8 cellular contexts compared by ENCODE assay signal in genomic region chr9:112391936-112392560, GRCh38. TPM values are rescaled to one million over a fixed set of nuclear protein-coding genes. Genes with fewer than 3 reads are reported as not detected.
DNase-seq lines count a peak whose midpoint lies in the region; ATAC-seq, FAIRE-seq and TF ChIP-seq lines count a peak whose summit lies in the region.
"Not testable (repeated sequence)": the region's sequence is repeated elsewhere in the genome, so short reads cannot be mapped to it uniquely, and the experiment has no call there.

No MANE protein-coding gene starts in this region.

- H3K27ac ChIP-seq in A549; H9 (ENCODE audit: insufficient read length, low read depth, low read length); KMS-11; liver (ENCODE audit: low read depth in 1 of 2, low read length in 2 of 2); small intestine (ENCODE audit: low read depth in 1 of 2, low read length in 1 of 2): not testable (repeated sequence)
- H3K27ac ChIP-seq in PC-9 (0 out of 2 replicates have a peak overlapping the region, but pooled peaks have one; percentile 17), hepatocyte (peak overlapping the region; percentile 72)

- not testable (repeated sequence) for TF ChIP-seq POLR2A in A549 (IDR thresholded peaks at IDR 0.05; ENCODE audit: low read length)

- H3K23ac ChIP-seq in H9 (ENCODE audit: insufficient read length, low read depth, low read length), result not testable (repeated sequence)

- H3K56ac ChIP-seq in H9 (ENCODE audit: insufficient read length, low read depth, low read length), result not testable (repeated sequence)

- not testable (repeated sequence) for TF ChIP-seq CTCF in A549 (IDR thresholded peaks at IDR 0.05); H9 (conservative IDR thresholded peaks at IDR 0.05); KMS-11 (conservative IDR thresholded peaks at IDR 0.05; ENCODE audit: low read depth, low read length); PC-9 (conservative IDR thresholded peaks at IDR 0.05); hepatocyte (IDR thresholded peaks at IDR 0.05; ENCODE audit: poor library complexity); liver (IDR thresholded peaks at IDR 0.05; ENCODE audit: low read depth, low read length, missing input control); osteocyte (IDR thresholded peaks at IDR 0.05)

- H4K5ac ChIP-seq in H9 (ENCODE audit: insufficient read length, low read depth, low read length), result not testable (repeated sequence)

- H3K27me3 Mint-ChIP-seq in H9 (ENCODE audit: low read depth); osteocyte (ENCODE audit: unreplicated experiment): not testable (repeated sequence)

- H3K4me1 Mint-ChIP-seq in H9, result peaks cover 15 to 19% of the 10 kb centered on the region in 2 experiments
- not testable (repeated sequence) for H3K4me1 Mint-ChIP-seq in osteocyte (ENCODE audit: unreplicated experiment)

- H3K4me2 ChIP-seq in A549, result peak overlapping the region; percentile 2; the same call in 1 of the 3 replicates
- not testable (repeated sequence) for H3K4me2 ChIP-seq in H9 (ENCODE audit: insufficient read depth, insufficient read length, low read length); PC-9
- H3K4me2 ChIP-seq in KMS-11, result peak overlapping the region; percentile 25; the same call in 1 of the 2 replicates
- H3K4me2 ChIP-seq in hepatocyte, result peak overlapping the region; percentile 21

- intact Hi-C loops in PC-9 (cut with micrococcal nuclease; ENCODE audit: unreplicated experiment), result not testable (repeated sequence)

- H3K9ac ChIP-seq in H9 (ENCODE audit: extremely low read depth, insufficient read length, low read length); KMS-11; liver (ENCODE audit: low read depth in 1 of 2, low read length in 2 of 2): not testable (repeated sequence)

- not testable (repeated sequence) for H3K27me3 ChIP-seq in H9 (ENCODE audit: insufficient read depth, low read length); KMS-11 (ENCODE audit: insufficient read depth, low read depth); PC-9 (ENCODE audit: insufficient read depth, low read depth); hepatocyte; liver (ENCODE audit: control insufficient read depth in 4 of 4, insufficient read depth in 4 of 4, low read length in 3 of 4); small intestine (ENCODE audit: control insufficient read depth in 2 of 2, insufficient read depth in 2 of 2, low read length in 2 of 2)

- not testable (repeated sequence) for H3K36me3 Mint-ChIP-seq in H9 (ENCODE audit: insufficient read depth in 1 of 3, low read depth in 3 of 3)
- H3K36me3 Mint-ChIP-seq in osteocyte (ENCODE audit: unreplicated experiment), result peaks cover 24% of the 10 kb centered on the region

- DNase-seq in A549 (ENCODE audit: low read depth in 1 of 2, low spot score in 1 of 2); H9: not testable (repeated sequence)
- DNase-seq in PC-9, result peak; percentile 33 to 73
- DNase-seq in hepatocyte (ENCODE audit: low spot score), result peak; percentile 27
- DNase-seq in osteocyte (ENCODE audit: extremely low spot score, unreplicated experiment), result peak; percentile 13
- peak; percentile 27 for DNase-seq in small intestine

- TF ChIP-seq EP300 in A549 (IDR thresholded peaks at IDR 0.05), result not testable (repeated sequence)

- H2BK5ac ChIP-seq in H9 (ENCODE audit: insufficient read length, low read length), result not testable (repeated sequence)

- not testable (repeated sequence) for H3K9me3 ChIP-seq in A549; H9 (ENCODE audit: control insufficient read depth, low read depth, low read length); PC-9 (ENCODE audit: insufficient read depth, low read depth); hepatocyte (ENCODE audit: low read depth); liver (ENCODE audit: control insufficient read depth in 4 of 4, low read length in 3 of 4); small intestine (ENCODE audit: control insufficient read depth, low read depth)

- WGBS in A549 (ENCODE audit: missing lambda C conversion rate), result 89% methylated on average over 4 of the region's 4 CpGs
- no CpG with 5 or more reads among the region's 4 CpGs for WGBS in H9 (ENCODE audit: extremely low coverage, insufficient read length, low lambda C conversion rate)
- WGBS in hepatocyte (ENCODE audit: low lambda C conversion rate, missing lambda C conversion rate), result 50% methylated on average over 4 of the region's 4 CpGs
- 84% methylated on average over 4 of the region's 4 CpGs for WGBS in liver
- 59 to 77% (median 69%) methylated on average over 4 of the region's 4 CpGs for WGBS in small intestine, 3 donors

- POLR2A ChIA-PET in A549 (lab: Yijun Ruan, JAX) (interaction anchor here (0.7 kb wide), 1 partner anchor 12 kb away, joined by 10 read pairs; the partner anchor contains the start of gene HSDL2), PC-9 (lab: Charles Lee; ENCODE audit: unreplicated experiment) (interaction anchor here (0.6 kb wide), 1 partner anchor 578 kb away, joined by 4 read pairs; no protein-coding TSS in a partner anchor)

- H3T11ph ChIP-seq in H9 (ENCODE audit: low read length), result not testable (repeated sequence)

- H3K27ac Mint-ChIP-seq in H9, result peak overlapping the region in 2 of 3 experiments; percentile 23 to 29; a peak in 3 of 7 replicates
- H3K27ac Mint-ChIP-seq in osteocyte (ENCODE audit: unreplicated experiment), result not testable (repeated sequence)

- TF ChIP-seq RAD21 in A549 (conservative IDR thresholded peaks at IDR 0.05 in 1 of 2, IDR thresholded peaks at IDR 0.05 in 1 of 2); liver (IDR thresholded peaks at IDR 0.05): not testable (repeated sequence)

- not testable (repeated sequence) for H2BK20ac ChIP-seq in H9 (ENCODE audit: low read depth, low read length, poor library complexity, severe bottlenecking)

- H3K9me2 ChIP-seq in PC-9 (ENCODE audit: insufficient read depth); hepatocyte (replicated peaks; ENCODE audit: insufficient read depth): not testable (repeated sequence)

- not testable (repeated sequence) for H2AFZ ChIP-seq in H9 (ENCODE audit: low read length); KMS-11 (ENCODE audit: low read depth); PC-9; hepatocyte

- not testable (repeated sequence) for ATAC-seq in A549

- BruUV-seq in PC-9 (replicated peaks; lab: Mats Ljungman, UMichigan), result not testable (repeated sequence)

- H3F3A ChIP-seq in PC-9 (ENCODE audit: insufficient read depth, low read depth), result peaks cover 11% of the 10 kb centered on the region; the same call in 1 of the 2 replicates

- H2BK15ac ChIP-seq in H9 (ENCODE audit: low read depth, low read length), result not testable (repeated sequence)

- H4K20me1 ChIP-seq in H9 (ENCODE audit: control insufficient read depth, insufficient read depth, insufficient read length); KMS-11 (ENCODE audit: insufficient read depth); PC-9 (ENCODE audit: insufficient read depth); hepatocyte (ENCODE audit: insufficient read depth, poor library complexity, severe bottlenecking): not testable (repeated sequence)

- H3K18ac ChIP-seq in H9 (ENCODE audit: insufficient read length, low read depth, low read length), result not testable (repeated sequence)

- CTCF ChIA-PET in A549 (lab: Yijun Ruan, JAX), result interaction anchor here (0.6 to 0.7 kb wide), 2 partner anchors 205 to 229 kb away, joined by 3 read pairs; no protein-coding TSS in a partner anchor
- CTCF ChIA-PET in PC-9 (lab: Charles Lee), result not testable (repeated sequence)

- H3K36me3 ChIP-seq in KMS-11 (ENCODE audit: insufficient read depth); hepatocyte (replicated peaks; ENCODE audit: insufficient read depth, low read depth); liver (ENCODE audit: control insufficient read depth in 4 of 4, insufficient read depth in 3 of 4, low read depth in 1 of 4, low read length in 3 of 4); small intestine (ENCODE audit: control insufficient read depth in 2 of 2, insufficient read depth in 2 of 2, low read length in 2 of 2): not testable (repeated sequence)
- H3K36me3 ChIP-seq in PC-9 (ENCODE audit: low read depth), result peaks cover 14% of the 10 kb centered on the region; the same call in 1 of the 2 replicates

- not testable (repeated sequence) for H3K79me1 ChIP-seq in H9 (ENCODE audit: insufficient read depth, low read depth, low read length, poor library complexity, severe bottlenecking)

- H3K4me1 ChIP-seq in A549 (peaks cover 17% of the 10 kb centered on the region), PC-9 (replicated peaks; ENCODE audit: insufficient read depth) (peaks cover 14% of the 10 kb centered on the region; the same call in 1 of the 2 replicates), liver (ENCODE audit: control insufficient read depth in 4 of 4, insufficient read depth in 4 of 4, low read length in 3 of 4) (peaks cover 0 to 16% (median 7%) of the 10 kb centered on the region in 4 donors)
- H3K4me1 ChIP-seq in H9 (ENCODE audit: insufficient read depth, low read length); KMS-11 (ENCODE audit: low read depth, poor library complexity, severe bottlenecking); hepatocyte (ENCODE audit: insufficient read depth); small intestine (ENCODE audit: control insufficient read depth in 2 of 2, insufficient read depth in 1 of 2, low read depth in 1 of 2, low read length in 1 of 2): not testable (repeated sequence)

- H4K8ac ChIP-seq in H9 (replicated peaks; ENCODE audit: insufficient read length, low read depth, low read length), result not testable (repeated sequence)

- not testable (repeated sequence) for H2AK5ac ChIP-seq in H9 (ENCODE audit: insufficient read length, low read length)

- not testable (repeated sequence) for FAIRE-seq in A549 (lab: Jason Lieb, UNC); small intestine (lab: Jason Lieb, UNC)

- not testable (repeated sequence) for H3K23me2 ChIP-seq in H9 (ENCODE audit: insufficient read length, low read depth, low read length, poor library complexity, severe bottlenecking)

- H3K79me2 ChIP-seq in H9 (ENCODE audit: insufficient read depth, low read length); KMS-11 (ENCODE audit: insufficient read depth, low read depth): not testable (repeated sequence)
- peaks cover 19% of the 10 kb centered on the region; the same call in 1 of the 2 replicates for H3K79me2 ChIP-seq in PC-9 (ENCODE audit: low read depth)
- peaks cover 66% of the 10 kb centered on the region for H3K79me2 ChIP-seq in hepatocyte

- H2BK120ac ChIP-seq in H9 (ENCODE audit: low read depth, low read length, poor library complexity, severe bottlenecking), result not testable (repeated sequence)

- not testable (repeated sequence) for H3K9me3 Mint-ChIP-seq in H9
- peaks cover 13% of the 10 kb centered on the region for H3K9me3 Mint-ChIP-seq in osteocyte (ENCODE audit: unreplicated experiment)

- not testable (repeated sequence) for H3K4me3 ChIP-seq in A549; KMS-11 (IDR thresholded peaks at IDR 0.05; ENCODE audit: insufficient read depth, low read depth, low read length); PC-9; hepatocyte; liver (ENCODE audit: low read depth in 1 of 3, low read length in 3 of 3); small intestine (ENCODE audit: low read depth in 1 of 2, low read length in 2 of 2)

- H4K91ac ChIP-seq in H9 (ENCODE audit: insufficient read length, low read depth, low read length), result not testable (repeated sequence)

- H2BK12ac ChIP-seq in H9 (ENCODE audit: insufficient read length, low read depth, low read length), result not testable (repeated sequence)

- H3K4me3 Mint-ChIP-seq in H9; osteocyte (ENCODE audit: unreplicated experiment): not testable (repeated sequence)

- not testable (repeated sequence) for H3K14ac ChIP-seq in H9 (ENCODE audit: insufficient read depth, low read length)

- not testable (repeated sequence) for H3K4ac ChIP-seq in H9 (ENCODE audit: low read depth, low read length)

RNA-seq across cellular contexts. Expression of gene HSDL2, which starts 12.1 kb away (rescaled TPM):
- polyA plus RNA-seq in A549 (2011; rRNA removed) (45.3 and 47.7 TPM in 2 replicates), A549 (2017; fragmentation: RNase III; extraction: RNeasy Plus Mini Kit Qiagen cat#74134 plus additional on column Dnase treatment) (43.1 to 47.6 TPM (median 47.4 TPM) in 3 replicates), hepatocyte (36.0 and 50.0 TPM in 2 replicates), liver (10 to 100 TPM; 72.2 to 86.9 TPM), small intestine (10 to 100 TPM; 30.8 to 48.1 (median 32.2) TPM)
- 12.1 and 13.3 TPM in 2 replicates for polyA plus RNA-seq in A549 (2012; cell fraction: cytosol; rRNA removed)
- polyA plus RNA-seq in A549 (2012; cell fraction: nucleus; rRNA removed), result 4.7 and 5.3 TPM in 2 replicates
- polyA minus RNA-seq in A549 (2011; rRNA and poly(A)+ RNA removed), result 26.5 and 28.9 TPM in 2 replicates
- total RNA-seq in H9 (2021) (16.5 and 16.6 TPM in 2 replicates), PC-9 (2021) (51.9 and 60.6 TPM in 2 replicates), hepatocyte (97.3 and 97.6 TPM in 2 replicates), liver (100 to 1,000 TPM in 1 of 2 donors, 10 to 100 TPM in 1; 26.1 to 135 TPM), osteocyte (19.0 and 20.1 TPM in 2 replicates)

RNA-seq across cellular contexts. Expression of gene PTBP3, which starts 58.6 kb away (rescaled TPM):
- polyA plus RNA-seq in A549 (2011; rRNA removed), result 105 and 127 TPM in 2 replicates
- 15.0 and 23.1 TPM in 2 replicates for polyA plus RNA-seq in A549 (2012; cell fraction: cytosol; rRNA removed)
- polyA plus RNA-seq in A549 (2012; cell fraction: nucleus; rRNA removed), result 19.0 and 21.9 TPM in 2 replicates
- polyA plus RNA-seq in A549 (2017; fragmentation: RNase III; extraction: RNeasy Plus Mini Kit Qiagen cat#74134 plus additional on column Dnase treatment), result 40.0 to 55.7 TPM (median 49.9 TPM) in 3 replicates
- polyA minus RNA-seq in A549 (2011; rRNA and poly(A)+ RNA removed), result 210 and 235 TPM in 2 replicates
- 89.5 and 93.1 TPM in 2 replicates for total RNA-seq in H9 (2021)
- total RNA-seq in PC-9 (2021), result 75.9 and 141 TPM in 2 replicates
- 57.7 and 64.5 TPM in 2 replicates for total RNA-seq in hepatocyte
- 13.4 and 13.7 TPM in 2 replicates for polyA plus RNA-seq in hepatocyte
- 10 to 100 TPM; 11.8 to 34.1 TPM for total RNA-seq in liver
- 1 to 10 TPM; 4.3 to 6.7 TPM for polyA plus RNA-seq in liver
- 47.6 and 58.9 TPM in 2 replicates for total RNA-seq in osteocyte
- polyA plus RNA-seq in small intestine, result 10 to 100 TPM; 19.7 to 28.9 (median 22.4) TPM
